In genomic region chr9:134066546-134066922, GRCh38 we compare ENCODE assay signal across 8 cellular contexts. TPM values are rescaled to one million over a fixed set of nuclear protein-coding genes. Genes with fewer than 3 reads are reported as not detected.
DNase-seq lines count a peak whose midpoint lies in the region; ATAC-seq and TF ChIP-seq lines count a peak whose summit lies in the region.

No MANE protein-coding gene starts in this region.

- H3K27ac ChIP-seq in BLaER1 treated with 17β-estradiol and CSF1 and Interleukin-3, amounts not matched to agents 10 nM and 100 nM, result peak overlapping the region; percentile 85 to 99 (median 96); a peak in 21 of 22 replicates
- H3K27ac ChIP-seq in subcutaneous abdominal adipose tissue (ENCODE audit: low read depth, low read length), result peak overlapping the region; percentile 62

- peaks cover 0 to 14% (median 6%) of the 10 kb centered on the region in 11 experiments; a peak in 12 of 22 replicates for H3K27me3 ChIP-seq in BLaER1 treated with 17β-estradiol and CSF1 and Interleukin-3, amounts not matched to agents 10 nM and 100 nM
- H3K27me3 ChIP-seq in subcutaneous abdominal adipose tissue (ENCODE audit: control insufficient read depth in 5 of 5, insufficient read depth in 4 of 5, low read length in 5 of 5), result peaks cover 0 to 4% (median 2%) of the 10 kb centered on the region in 5 donors

- H3K27me3 Mint-ChIP-seq in HFFc6 (ENCODE audit: insufficient read depth), result peaks cover 25% of the 10 kb centered on the region
- H3K27me3 Mint-ChIP-seq in activated naive CD8-positive, alpha-beta T cell, result peaks cover 4% of the 10 kb centered on the region

- H3K9ac ChIP-seq in BLaER1 treated with 17β-estradiol and CSF1 and Interleukin-3, amounts not matched to agents 10 nM and 100 nM, result peak overlapping the region; percentile 92 to 99 (median 95)
- H3K9ac ChIP-seq in subcutaneous abdominal adipose tissue (ENCODE audit: low read length in 5 of 5), result peak overlapping the region; percentile 44 to 88 (median 78)

- no peak for TF ChIP-seq CTCF in HFFc6 (IDR thresholded peaks at IDR 0.05)

- no peaks in the 10 kb centered on the region for H3K36me3 Mint-ChIP-seq in HFFc6 (ENCODE audit: low read depth)
- H3K36me3 Mint-ChIP-seq in activated naive CD8-positive, alpha-beta T cell, result no peaks in the 10 kb centered on the region

- H3K27ac Mint-ChIP-seq in HFFc6, result peak overlapping the region; percentile 92
- peak overlapping the region; percentile 89 for H3K27ac Mint-ChIP-seq in activated naive CD8-positive, alpha-beta T cell

- no peak for DNase-seq in HFFc6
- peak; percentile 36 for DNase-seq in iris pigment epithelial cell (ENCODE audit: low read depth)
- DNase-seq in mesenteric fat pad (ENCODE audit: low spot score), result no peak
- no peak for DNase-seq in cerebellar nuclear complex (lab: John Stamatoyannopoulos, UW)

- no peak for ATAC-seq in HG03432 (IDR thresholded peaks at IDR 0.05; ENCODE audit: unreplicated experiment)

- peaks cover 48 to 60% (median 53%) of the 10 kb centered on the region in 11 experiments for H4K20me1 ChIP-seq in BLaER1 treated with 17β-estradiol and CSF1 and Interleukin-3, amounts not matched to agents 10 nM and 100 nM

- H3K4me1 ChIP-seq in BLaER1 treated with 17β-estradiol and CSF1 and Interleukin-3, amounts not matched to agents 10 nM and 100 nM, result peaks cover 41 to 67% (median 57%) of the 10 kb centered on the region in 10 experiments
- peaks cover 8 to 58% (median 50%) of the 10 kb centered on the region in 5 donors for H3K4me1 ChIP-seq in subcutaneous abdominal adipose tissue (ENCODE audit: control insufficient read depth in 5 of 5, insufficient read depth in 5 of 5, low read length in 5 of 5)

- no peaks in the 10 kb centered on the region; a peak in 1 of 22 replicates for H3K9me3 ChIP-seq in BLaER1 treated with 17β-estradiol and CSF1 and Interleukin-3, amounts not matched to agents 10 nM and 100 nM (replicated peaks in 1 of 11)
- no peaks in the 10 kb centered on the region for H3K9me3 ChIP-seq in subcutaneous abdominal adipose tissue (ENCODE audit: control insufficient read depth in 5 of 5, low read length in 5 of 5)

- H3K4me3 ChIP-seq in BLaER1 treated with 17β-estradiol and CSF1 and Interleukin-3, amounts not matched to agents 10 nM and 100 nM, result peak overlapping the region; percentile 74 to 99 (median 96)
- peak overlapping the region; percentile 68 to 84 (median 74) for H3K4me3 ChIP-seq in subcutaneous abdominal adipose tissue (ENCODE audit: low read depth in 1 of 5, low read length in 5 of 5)

- peaks cover 22% of the 10 kb centered on the region for H3K4me1 Mint-ChIP-seq in HFFc6 (ENCODE audit: low read depth)
- H3K4me1 Mint-ChIP-seq in activated naive CD8-positive, alpha-beta T cell (ENCODE audit: low read depth), result peaks cover 30% of the 10 kb centered on the region

- peak overlapping the region; percentile 92 to 100 (median 98) for H3K4me2 ChIP-seq in BLaER1 treated with 17β-estradiol and CSF1 and Interleukin-3, amounts not matched to agents 10 nM and 100 nM

- H3K4me3 Mint-ChIP-seq in HFFc6, result peak overlapping the region; percentile 93
- peak overlapping the region; percentile 91 for H3K4me3 Mint-ChIP-seq in activated naive CD8-positive, alpha-beta T cell

- no peaks in the 10 kb centered on the region for H3K9me3 Mint-ChIP-seq in HFFc6
- H3K9me3 Mint-ChIP-seq in activated naive CD8-positive, alpha-beta T cell (ENCODE audit: low read depth), result no peaks in the 10 kb centered on the region

- H3K36me3 ChIP-seq in BLaER1 treated with 17β-estradiol and CSF1 and Interleukin-3, amounts not matched to agents 10 nM and 100 nM, result peaks cover 0 to 23% (median 4%) of the 10 kb centered on the region in 11 experiments; a peak in 6 of 22 replicates
- no peaks in the 10 kb centered on the region for H3K36me3 ChIP-seq in subcutaneous abdominal adipose tissue (ENCODE audit: control insufficient read depth in 5 of 5, insufficient read depth in 5 of 5, low read length in 5 of 5)

RNA-seq across cellular contexts. Expression of gene BRD3, which starts 1.3 kb away (rescaled TPM):
- total RNA-seq in HFFc6 (2021; fragmentation: NEBNext Ultra II Directional; extraction: Animal tissue kit (Norgen Biotek cat#: 25700)), result 10 to 100 TPM; 17.1 to 20.9 (median 18.6) TPM
- 28.6 TPM for total RNA-seq in mesenteric fat pad

RNA-seq across cellular contexts. Expression of gene BRD3OS, which starts 41.3 kb away (rescaled TPM):
- 10 to 100 TPM; 28.7 to 36.8 (median 31.1) TPM for total RNA-seq in HFFc6 (2021; fragmentation: NEBNext Ultra II Directional; extraction: Animal tissue kit (Norgen Biotek cat#: 25700))
- total RNA-seq in mesenteric fat pad, result 13.5 TPM
